In the genomic region with DNA sequence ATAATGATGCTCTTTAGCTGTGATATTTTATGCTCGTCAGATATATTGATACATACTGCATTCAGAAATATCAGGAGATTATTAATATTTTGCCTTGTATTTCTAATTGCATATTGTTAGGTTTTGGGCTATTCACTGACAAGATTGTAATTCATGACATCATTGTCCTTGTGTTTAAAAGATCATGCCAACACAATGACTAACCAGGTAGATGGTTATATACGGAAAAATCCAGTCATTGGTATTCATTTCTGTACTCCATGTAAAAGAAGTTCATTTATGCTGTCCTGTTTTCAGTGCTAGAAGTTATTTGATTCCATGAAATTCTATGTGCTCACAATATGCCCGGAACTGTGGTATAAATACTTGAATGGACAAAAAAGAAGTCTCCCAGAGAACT, we compare ENCODE assay signal across 20 cellular contexts.
A peak's percentile ranks its signal among the peaks of the same experiment; 100 is the strongest.
DNase-seq lines count a peak whose midpoint lies in the region; ATAC-seq, FAIRE-seq and TF ChIP-seq lines count a peak whose summit lies in the region.
"Had no signal": no experiment of that assay in that cellular context is flagged by ENCODE, and none has a peak within 500 bp of the region (broad histone marks: within the 10 kb centered on the region; RNA-seq: fewer than 3 reads in every experiment).

No MANE protein-coding gene starts in this region.

- DNase-seq in AG10803 (ENCODE audit: low read depth) (peak; percentile 36), mammary epithelial cell (peak; percentile 68), keratinocyte (ENCODE audit: low read depth, low spot score) (no peak), NCI-H510A treated with DMSO at 0.1 percent for 48 hours (lab: John Stamatoyannopoulos, UW) (no peak), activated T-cell treated with anti-CD3 and anti-CD28 coated beads for 4 hours (no peak), Karpas-422 (no peak)
- DNase-seq: activated T-cell treated with anti-CD3 and anti-CD28 coated beads, Interleukin-2, amount 50 U/mL, for 1 hour; Calu3; GF-D8; mucosa of descending colon; NCI-H1417 treated with DMSO at 0.1 percent for 48 hours; T-cell; uterus had no signal

- H3K27ac ChIP-seq in HUES48 (ENCODE audit: low read depth, low read length): peak overlapping the region; percentile 81
- peak overlapping the region; percentile 11 for H3K27ac ChIP-seq in mammary epithelial cell (ENCODE audit: insufficient read depth, low read depth, low read length)
- H3K27ac ChIP-seq in keratinocyte (ENCODE audit: control insufficient read depth, insufficient read depth, low read length): no peak overlapping the region
- H3K27ac ChIP-seq in Karpas-422 (ENCODE audit: low read length): no peak overlapping the region
- H3K27ac ChIP-seq: cardiac muscle cell, neutrophil, uterus had no signal

- H3K36me3 ChIP-seq in HUES48 (ENCODE audit: control insufficient read depth, insufficient read depth, low read length) (no peaks in the 10 kb centered on the region), mammary epithelial cell (ENCODE audit: insufficient read depth, low read length) (no peaks in the 10 kb centered on the region), keratinocyte (ENCODE audit: control insufficient read depth in 2 of 2, extremely low read depth in 1 of 2, insufficient read depth in 2 of 2, low read length in 2 of 2) (no peaks in the 10 kb centered on the region), Karpas-422 (ENCODE audit: insufficient read depth, low read length) (no peaks in the 10 kb centered on the region)
- H3K36me3 ChIP-seq: cardiac muscle cell, neutrophil, uterus had no signal

- TF ChIP-seq CTCF in AG10803 (conservative IDR thresholded peaks at IDR 0.05; ENCODE audit: low read length) (no peak), mammary epithelial cell (conservative IDR thresholded peaks at IDR 0.05 in 1 of 2, IDR thresholded peaks at IDR 0.05 in 1 of 2; ENCODE audit: extremely low read depth in 1 of 2, insufficient read depth in 1 of 2, low read depth in 1 of 2, low read length in 2 of 2) (no peak), keratinocyte (optimal IDR thresholded peaks at IDR 0.05 in 1 of 3, IDR thresholded peaks at IDR 0.05 in 1 of 3, conservative IDR thresholded peaks at IDR 0.05 in 1 of 3; ENCODE audit: extremely low read depth in 1 of 3, insufficient read depth in 2 of 3, low read length in 3 of 3) (no peak)

- H2AFZ ChIP-seq in mammary epithelial cell (ENCODE audit: low read depth, low read length) (no peak overlapping the region), keratinocyte (ENCODE audit: control insufficient read depth, low read length) (no peak overlapping the region), Karpas-422 (ENCODE audit: low read length) (no peak overlapping the region)

- no peaks in the 10 kb centered on the region for H3K9me2 ChIP-seq in Karpas-422 (replicated peaks; ENCODE audit: insufficient read depth, low read length)

- no peaks in the 10 kb centered on the region for H3K9me1 ChIP-seq in keratinocyte (ENCODE audit: control insufficient read depth, extremely low read depth, insufficient read depth, low read length)

- peaks cover 22% of the 10 kb centered on the region for H3K4me1 ChIP-seq in HUES48 (ENCODE audit: control insufficient read depth, insufficient read depth, low read length)
- peaks cover 18% of the 10 kb centered on the region for H3K4me1 ChIP-seq in mammary epithelial cell (ENCODE audit: insufficient read depth, low read length)
- H3K4me1 ChIP-seq in keratinocyte (ENCODE audit: control insufficient read depth, extremely low read depth, insufficient read depth, low read length): peaks cover 3% of the 10 kb centered on the region
- H3K4me1 ChIP-seq in Karpas-422 (ENCODE audit: low read length): no peaks in the 10 kb centered on the region
- H3K4me1 ChIP-seq: uterus had no signal

- H3K79me2 ChIP-seq in mammary epithelial cell (ENCODE audit: insufficient read depth, low read length): no peaks in the 10 kb centered on the region
- no peaks in the 10 kb centered on the region for H3K79me2 ChIP-seq in keratinocyte (ENCODE audit: control insufficient read depth, insufficient read depth, low read length)
- no peaks in the 10 kb centered on the region for H3K79me2 ChIP-seq in Karpas-422 (ENCODE audit: low read length)

- H3K9ac ChIP-seq in HUES48 (ENCODE audit: low read depth, low read length): no peak overlapping the region
- H3K9ac ChIP-seq in mammary epithelial cell (ENCODE audit: insufficient read depth, low read length): no peak overlapping the region
- no peak overlapping the region for H3K9ac ChIP-seq in keratinocyte (ENCODE audit: control insufficient read depth, extremely low read depth, insufficient read depth, low read length)
- no peak overlapping the region for H3K9ac ChIP-seq in Karpas-422 (ENCODE audit: low read length)

- H3K4me3 ChIP-seq in AG10803 (ENCODE audit: low read length) (no peak overlapping the region), HUES48 (ENCODE audit: low read depth, low read length) (no peak overlapping the region), mammary epithelial cell (replicated peaks in 1 of 3; ENCODE audit: insufficient read depth in 1 of 3, low read depth in 2 of 3, low read length in 3 of 3) (no peak overlapping the region), keratinocyte (ENCODE audit: control insufficient read depth in 2 of 3, extremely low read depth in 1 of 3, insufficient read depth in 2 of 3, low read depth in 1 of 3, low read length in 3 of 3) (no peak overlapping the region), Karpas-422 (ENCODE audit: low read length) (no peak overlapping the region)
- H3K4me3 ChIP-seq: cardiac muscle cell, mucosa of descending colon, uterus had no signal

- H4K20me1 ChIP-seq in mammary epithelial cell (ENCODE audit: insufficient read depth, low read length) (no peaks in the 10 kb centered on the region), keratinocyte (ENCODE audit: control insufficient read depth, extremely low read depth, insufficient read depth, low read length) (no peaks in the 10 kb centered on the region), Karpas-422 (ENCODE audit: insufficient read depth, low read depth, low read length) (no peaks in the 10 kb centered on the region)

- dilution Hi-C loops in mammary epithelial cell (cut with HindIII; ENCODE audit: low sequenced_read_pairs): no loop called here
- dilution Hi-C loops in keratinocyte (cut with MboI; ENCODE audit: extremely low pct_ligation_motif_present, low sequenced_read_pairs): no loop called here

- H3K27me3 ChIP-seq in HUES48 (ENCODE audit: control insufficient read depth, insufficient read depth, low read length) (no peaks in the 10 kb centered on the region), mammary epithelial cell (ENCODE audit: insufficient read depth, low read length) (no peaks in the 10 kb centered on the region), keratinocyte (ENCODE audit: control insufficient read depth, extremely low read depth, insufficient read depth, low read length) (no peaks in the 10 kb centered on the region), Karpas-422 (ENCODE audit: low read length) (no peaks in the 10 kb centered on the region)
- H3K27me3 ChIP-seq: cardiac muscle cell, neutrophil, uterus had no signal

- FAIRE-seq in keratinocyte (lab: Jason Lieb, UNC): peak; percentile 20
- FAIRE-seq: GM12891 had no signal

- WGBS in mammary epithelial cell (ENCODE audit: low coverage, missing lambda C conversion rate): 53% methylated on average over 3 of the region's 3 CpGs

- H3K4me2 ChIP-seq in mammary epithelial cell (ENCODE audit: insufficient read depth, low read depth, low read length): no peak overlapping the region
- no peak overlapping the region for H3K4me2 ChIP-seq in keratinocyte (ENCODE audit: control insufficient read depth, extremely low read depth, insufficient read depth, low read depth, low read length)
- H3K4me2 ChIP-seq in Karpas-422 (ENCODE audit: low read depth, low read length, poor library complexity, severe bottlenecking): no peak overlapping the region

- CTCF ChIA-PET in mammary epithelial cell (lab: Charles Lee; ENCODE audit: low non-redundant PET): no interaction called here

- in situ Hi-C loops in mammary epithelial cell (cut with MboI; ENCODE audit: low sequenced_read_pairs in 2 of 2): no loop called here

- no TSS peak for BruUV-seq in mammary epithelial cell (replicated peaks; lab: Mats Ljungman, UMichigan)

- H3K9me3 ChIP-seq in HUES48 (ENCODE audit: control insufficient read depth, insufficient read depth, low read length) (peaks cover 6% of the 10 kb centered on the region), mammary epithelial cell (replicated peaks; ENCODE audit: insufficient read depth, low read length) (no peaks in the 10 kb centered on the region), keratinocyte (ENCODE audit: control insufficient read depth, low read depth, low read length) (no peaks in the 10 kb centered on the region), Karpas-422 (ENCODE audit: low read length) (no peaks in the 10 kb centered on the region)
- H3K9me3 ChIP-seq: mucosa of descending colon, neutrophil, uterus had no signal

- intact Hi-C loops in mammary epithelial cell (cut with micrococcal nuclease): no loop called here

- ATAC-seq in GM19467 (IDR thresholded peaks at IDR 0.05; ENCODE audit: unreplicated experiment): no peak
- ATAC-seq: left lobe of liver, mucosa of descending colon, sciatic nerve, T-cell had no signal

Comparison
In these comparisons a context has a peak if more than half of its experiments do, and no peak if none do; other contexts are left out.
1. DNase-seq: peak in AG10803 (single experiment) and mammary epithelial cell (single experiment); none in keratinocyte (single experiment), NCI-H510A treated with DMSO at 0.1 percent for 48 hours (single experiment), activated T-cell treated with anti-CD3 and anti-CD28 coated beads for 4 hours (single experiment) and Karpas-422 (single experiment).
2. H3K27ac ChIP-seq: peak in HUES48 (single experiment) and mammary epithelial cell (single experiment); none in keratinocyte (single experiment) and Karpas-422 (single experiment).